In genomic region chr7:152706465-152706864, GRCh38 we compare ENCODE assay signal across 9 cellular contexts. TPM values are rescaled to one million over a fixed set of nuclear protein-coding genes. Genes with fewer than 3 reads are reported as not detected.
DNase-seq lines count a peak whose midpoint lies in the region; ATAC-seq, FAIRE-seq and TF ChIP-seq lines count a peak whose summit lies in the region.
"Had no signal": no experiment of that assay in that cellular context is flagged by ENCODE, and none has a peak within 500 bp of the region (broad histone marks: within the 10 kb centered on the region; RNA-seq: fewer than 3 reads in every experiment).

No MANE protein-coding gene starts in this region.

- H3K4me3 Mint-ChIP-seq in astrocyte (ENCODE audit: unreplicated experiment), result no peak overlapping the region
- H3K4me3 Mint-ChIP-seq in mesothelial cell of epicardium, result no peak overlapping the region
- H3K4me3 Mint-ChIP-seq: naive thymus-derived CD8-positive, alpha-beta T cell had no signal

- H3K27me3 Mint-ChIP-seq in astrocyte (ENCODE audit: low read depth, unreplicated experiment), result no peaks in the 10 kb centered on the region
- no peaks in the 10 kb centered on the region for H3K27me3 Mint-ChIP-seq in mesothelial cell of epicardium (ENCODE audit: low read depth)

- H3K79me2 ChIP-seq in astrocyte (ENCODE audit: insufficient read depth, low read length), result no peaks in the 10 kb centered on the region
- no peaks in the 10 kb centered on the region for H3K79me2 ChIP-seq in parathyroid adenoma

- H3K36me3 Mint-ChIP-seq in astrocyte (ENCODE audit: low read depth, unreplicated experiment) (peaks cover 2% of the 10 kb centered on the region), mesothelial cell of epicardium (peaks cover 6% of the 10 kb centered on the region)

- no peaks in the 10 kb centered on the region for H3K27me3 ChIP-seq in astrocyte (ENCODE audit: insufficient read depth, low read length)
- H3K27me3 ChIP-seq in parathyroid adenoma (ENCODE audit: control insufficient read depth, insufficient read depth, low read length), result no peaks in the 10 kb centered on the region

- peaks cover 7% of the 10 kb centered on the region for H3K9me3 ChIP-seq in astrocyte (ENCODE audit: insufficient read depth, low read depth, low read length)
- no peaks in the 10 kb centered on the region for H3K9me3 ChIP-seq in parathyroid adenoma (ENCODE audit: control insufficient read depth, low read length)

- no peaks in the 10 kb centered on the region for H4K20me1 ChIP-seq in astrocyte (ENCODE audit: insufficient read depth, low read length)

- TF ChIP-seq CTCF in astrocyte (IDR thresholded peaks at IDR 0.05; ENCODE audit: insufficient read depth, low read depth, low read length), result no peak
- TF ChIP-seq CTCF in parathyroid adenoma (IDR thresholded peaks at IDR 0.05), result no peak
- TF ChIP-seq CTCF in mesothelial cell of epicardium (IDR thresholded peaks at IDR 0.05; ENCODE audit: unreplicated experiment), result no peak

- H3K4me1 ChIP-seq in astrocyte (ENCODE audit: insufficient read depth, low read length), result no peaks in the 10 kb centered on the region
- no peaks in the 10 kb centered on the region for H3K4me1 ChIP-seq in parathyroid adenoma

- H3K27ac ChIP-seq in astrocyte (ENCODE audit: low read depth, low read length) (no peak overlapping the region), parathyroid adenoma (no peak overlapping the region)

- H3K36me3 ChIP-seq in astrocyte (ENCODE audit: insufficient read depth, low read length), result no peaks in the 10 kb centered on the region
- no peaks in the 10 kb centered on the region for H3K36me3 ChIP-seq in parathyroid adenoma (ENCODE audit: control insufficient read depth, insufficient read depth, low read length)

- ATAC-seq in GM18511 (IDR thresholded peaks at IDR 0.05; ENCODE audit: unreplicated experiment) (peak; percentile 61), HG02852 (IDR thresholded peaks at IDR 0.05; ENCODE audit: unreplicated experiment) (peak; percentile 65)

- DNase-seq in astrocyte (ENCODE audit: low read depth), result no peak
- no peak for DNase-seq in NCI-H1092 treated with DMSO at 0.1 percent for 48 hours (lab: John Stamatoyannopoulos, UW)
- DNase-seq in mesothelial cell of epicardium (ENCODE audit: low spot score in 2 of 2, unreplicated experiment in 2 of 2), result no peak
- DNase-seq in kidney glomerular epithelial cell (lab: John Stamatoyannopoulos, UW), result no peak
- no peak for DNase-seq in HuH-7 (ENCODE audit: low spot score)

- H3K27ac Mint-ChIP-seq in astrocyte (ENCODE audit: unreplicated experiment), result no peak overlapping the region
- H3K27ac Mint-ChIP-seq in mesothelial cell of epicardium, result no peak overlapping the region
- H3K27ac Mint-ChIP-seq: naive thymus-derived CD8-positive, alpha-beta T cell had no signal

- H3K9ac ChIP-seq in astrocyte (ENCODE audit: low read length), result no peak overlapping the region
- H3K9ac ChIP-seq in parathyroid adenoma, result no peak overlapping the region

- H3K9me3 Mint-ChIP-seq in astrocyte (ENCODE audit: unreplicated experiment) (peaks cover 11% of the 10 kb centered on the region), mesothelial cell of epicardium (peaks cover 13% of the 10 kb centered on the region)

- H3K4me3 ChIP-seq in astrocyte (ENCODE audit: insufficient read depth, low read depth, low read length) (no peak overlapping the region), parathyroid adenoma (ENCODE audit: low read depth, low read length) (no peak overlapping the region)

- H3K4me1 Mint-ChIP-seq in astrocyte (ENCODE audit: low read depth, unreplicated experiment) (peaks cover 15% of the 10 kb centered on the region), mesothelial cell of epicardium (peaks cover 9% of the 10 kb centered on the region)
- H3K4me1 Mint-ChIP-seq: naive thymus-derived CD8-positive, alpha-beta T cell had no signal

- H2AFZ ChIP-seq in astrocyte (ENCODE audit: low read depth, low read length) (no peak overlapping the region), parathyroid adenoma (peak overlapping the region; percentile 8)

- H3K4me2 ChIP-seq in astrocyte (ENCODE audit: low read length) (peak overlapping the region; percentile 44), parathyroid adenoma (ENCODE audit: low read length) (no peak overlapping the region)

- no peak for FAIRE-seq in astrocyte (lab: Jason Lieb, UNC)

RNA-seq across cellular contexts. Expression of gene XRCC2, which starts 30.5 kb away (rescaled TPM):
- 1.2 and 1.6 TPM in 2 replicates for total RNA-seq in astrocyte
- 6.7 to 7.3 TPM (median 7.0 TPM) in 3 replicates for total RNA-seq in mesothelial cell of epicardium

RNA-seq across cellular contexts. Expression of gene ACTR3B, which starts 53.1 kb away (rescaled TPM):
- total RNA-seq in astrocyte, result 7.3 and 10.7 TPM in 2 replicates
- total RNA-seq in mesothelial cell of epicardium, result 12.7 to 14.7 TPM (median 13.7 TPM) in 3 replicates
